Comparison of ENCODE assay signal across 17 cellular contexts in the genomic region with DNA sequence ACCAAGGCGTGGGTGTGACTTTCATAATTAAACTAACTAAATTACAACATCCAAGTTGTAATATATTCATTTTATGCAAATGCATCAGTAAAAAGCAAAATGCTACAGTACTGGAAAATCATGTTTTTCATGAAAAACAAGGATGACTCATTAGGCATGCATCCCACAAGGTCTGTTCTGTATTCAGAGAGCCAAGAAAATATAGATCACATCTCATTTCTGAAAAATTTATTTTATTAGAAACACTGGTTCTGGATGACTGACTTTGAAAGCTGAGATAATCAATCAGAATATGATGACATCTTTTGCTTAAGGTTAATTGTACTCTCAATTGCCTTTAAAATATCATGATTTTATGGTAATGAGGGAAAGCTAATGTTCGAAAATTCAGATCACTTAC.
DNase-seq lines count a peak whose midpoint lies in the region; TF ChIP-seq lines count a peak whose summit lies in the region.
"Had no signal": no experiment of that assay in that cellular context is flagged by ENCODE, and none has a peak within 500 bp of the region (broad histone marks: within the 10 kb centered on the region; RNA-seq: fewer than 3 reads in every experiment).

No MANE protein-coding gene starts in this region.

- intact Hi-C loops in posterior cingulate gyrus (cut with DNase I) = no loop called here

- in situ Hi-C loops in astrocyte of the cerebellum (cut with HindIII; ENCODE audit: low sequenced_read_pairs) = no loop called here

- H3K4me3 ChIP-seq in astrocyte of the cerebellum (ENCODE audit: low read depth, low read length) (no peak overlapping the region), fibroblast of the aortic adventitia (ENCODE audit: low read depth, low read length) (no peak overlapping the region)
- H3K4me3 ChIP-seq: BLaER1 had no signal

- DNase-seq in GM03348 (ENCODE audit: low spot score) = peak; percentile 13
- peak; percentile 32 for DNase-seq in NCI-H1694 treated with DMSO at 0.1 percent for 48 hours (lab: John Stamatoyannopoulos, UW)
- peak; percentile 6 for DNase-seq in astrocyte of the cerebellum (ENCODE audit: low read depth)
- peak; percentile 2 for DNase-seq in fibroblast of the aortic adventitia (ENCODE audit: low read depth)
- DNase-seq in NCI-H2227 treated with DMSO at 0.1 percent for 48 hours (lab: John Stamatoyannopoulos, UW) = no peak
- DNase-seq in posterior cingulate gyrus = no peak
- DNase-seq in effector CD8-positive, alpha-beta T cell (lab: John Stamatoyannopoulos, UW) = no peak
- no peak for DNase-seq in activated T-cell treated with anti-CD3 and anti-CD28 coated beads, Interleukin-2, amount 50 U/mL, for 48 hours
- DNase-seq: CD4-positive, alpha-beta memory T cell; DMS153; EL; KBM-7; NCI-H1105 treated with DMSO at 0.1 percent for 48 hours; NCI-H1930; NCI-H69; Right ventricle myocardium superior had no signal

- TF ChIP-seq CTCF in astrocyte of the cerebellum (IDR thresholded peaks at IDR 0.05; ENCODE audit: low read depth, low read length, missing control alignments) = no peak
- TF ChIP-seq CTCF in fibroblast of the aortic adventitia (IDR thresholded peaks at IDR 0.05; ENCODE audit: insufficient read depth, low read length) = no peak

Comparison
In these comparisons a context has a peak if more than half of its experiments do, and no peak if none do; other contexts are left out.
1. DNase-seq: peak in GM03348 (single experiment), NCI-H1694 treated with DMSO at 0.1 percent for 48 hours (single experiment), astrocyte of the cerebellum (single experiment) and fibroblast of the aortic adventitia (single experiment); none in NCI-H2227 treated with DMSO at 0.1 percent for 48 hours (single experiment), posterior cingulate gyrus (0 of 10), effector CD8-positive, alpha-beta T cell (single experiment) and activated T-cell treated with anti-CD3 and anti-CD28 coated beads, Interleukin-2, amount 50 U/mL, for 48 hours (0 of 2).